8 cellular contexts compared by ENCODE assay signal in genomic region chr16:11104168-11105037, GRCh38.
DNase-seq lines count a peak whose midpoint lies in the region; ATAC-seq and TF ChIP-seq lines count a peak whose summit lies in the region.

No MANE protein-coding gene starts in this region.

- H3K79me2 ChIP-seq in smooth muscle cell (ENCODE audit: low read depth), result no peaks in the 10 kb centered on the region

- DNase-seq in colonic mucosa (no peak), smooth muscle cell (lab: John Stamatoyannopoulos, UW; ENCODE audit: unreplicated experiment) (no peak), foreskin keratinocyte (no peak), HK-2 (ENCODE audit: unreplicated experiment) (no peak), NOMO-1 treated with DMSO at 0.1 percent for 48 hours (lab: John Stamatoyannopoulos, UW; ENCODE audit: unreplicated experiment) (no peak), GOT3 (lab: John Stamatoyannopoulos, UW) (no peak)

- H3K4me2 ChIP-seq in smooth muscle cell, result peak overlapping the region; percentile 9

- peak overlapping the region; percentile 33 for H3K27ac ChIP-seq in colonic mucosa
- peak overlapping the region; percentile 29 for H3K27ac ChIP-seq in smooth muscle cell (ENCODE audit: low read depth)
- no peak overlapping the region for H3K27ac ChIP-seq in foreskin keratinocyte

- H3K27me3 ChIP-seq in colonic mucosa (no peaks in the 10 kb centered on the region), smooth muscle cell (ENCODE audit: low read depth) (no peaks in the 10 kb centered on the region), foreskin keratinocyte (no peaks in the 10 kb centered on the region)

- TF ChIP-seq CTCF in colonic mucosa (IDR thresholded peaks at IDR 0.05) (no peak), smooth muscle cell (IDR thresholded peaks at IDR 0.05; ENCODE audit: borderline replicate concordance, insufficient read depth, poor library complexity, severe bottlenecking) (no peak), foreskin keratinocyte (conservative IDR thresholded peaks at IDR 0.05) (no peak)

- H3K4me1 ChIP-seq in colonic mucosa, result peaks cover 18% of the 10 kb centered on the region
- peaks cover 8% of the 10 kb centered on the region for H3K4me1 ChIP-seq in smooth muscle cell (ENCODE audit: low read depth)
- H3K4me1 ChIP-seq in foreskin keratinocyte, result peaks cover 5% of the 10 kb centered on the region

- H3K36me3 ChIP-seq in colonic mucosa (no peaks in the 10 kb centered on the region), smooth muscle cell (ENCODE audit: low read depth) (no peaks in the 10 kb centered on the region)

- peaks cover 22% of the 10 kb centered on the region for H3F3A ChIP-seq in smooth muscle cell (ENCODE audit: low read depth)

- WGBS in smooth muscle cell (ENCODE audit: low lambda C conversion rate), result 48% methylated on average over 4 of the region's 4 CpGs

- no peak overlapping the region for H2AFZ ChIP-seq in smooth muscle cell (ENCODE audit: low read depth)

- ATAC-seq in GM19328 (IDR thresholded peaks at IDR 0.05; ENCODE audit: unreplicated experiment), result peak; percentile 4
- peak; percentile 18 for ATAC-seq in HG03196 (IDR thresholded peaks at IDR 0.05; ENCODE audit: unreplicated experiment)
- ATAC-seq in foreskin keratinocyte, result no peak

- H4K20me1 ChIP-seq in smooth muscle cell (ENCODE audit: low read depth), result no peaks in the 10 kb centered on the region

- no peaks in the 10 kb centered on the region for H3K9me3 ChIP-seq in colonic mucosa
- H3K9me3 ChIP-seq in smooth muscle cell (replicated peaks; ENCODE audit: low read depth), result no peaks in the 10 kb centered on the region

- H3K9ac ChIP-seq in colonic mucosa (ENCODE audit: low read depth in 2 of 2, low read length in 2 of 2) (no peak overlapping the region), smooth muscle cell (ENCODE audit: low read depth) (no peak overlapping the region)

- intact Hi-C loops in colonic mucosa (cut with DNase I), result loop anchor here (10.0 kb wide), 1 partner anchor 150 kb away; the partner anchor contains the start of gene SOCS1

- H3K4me3 ChIP-seq in colonic mucosa (no peak overlapping the region), smooth muscle cell (no peak overlapping the region)
